Comparison of ENCODE assay signal across 8 cellular contexts in the genomic region with DNA sequence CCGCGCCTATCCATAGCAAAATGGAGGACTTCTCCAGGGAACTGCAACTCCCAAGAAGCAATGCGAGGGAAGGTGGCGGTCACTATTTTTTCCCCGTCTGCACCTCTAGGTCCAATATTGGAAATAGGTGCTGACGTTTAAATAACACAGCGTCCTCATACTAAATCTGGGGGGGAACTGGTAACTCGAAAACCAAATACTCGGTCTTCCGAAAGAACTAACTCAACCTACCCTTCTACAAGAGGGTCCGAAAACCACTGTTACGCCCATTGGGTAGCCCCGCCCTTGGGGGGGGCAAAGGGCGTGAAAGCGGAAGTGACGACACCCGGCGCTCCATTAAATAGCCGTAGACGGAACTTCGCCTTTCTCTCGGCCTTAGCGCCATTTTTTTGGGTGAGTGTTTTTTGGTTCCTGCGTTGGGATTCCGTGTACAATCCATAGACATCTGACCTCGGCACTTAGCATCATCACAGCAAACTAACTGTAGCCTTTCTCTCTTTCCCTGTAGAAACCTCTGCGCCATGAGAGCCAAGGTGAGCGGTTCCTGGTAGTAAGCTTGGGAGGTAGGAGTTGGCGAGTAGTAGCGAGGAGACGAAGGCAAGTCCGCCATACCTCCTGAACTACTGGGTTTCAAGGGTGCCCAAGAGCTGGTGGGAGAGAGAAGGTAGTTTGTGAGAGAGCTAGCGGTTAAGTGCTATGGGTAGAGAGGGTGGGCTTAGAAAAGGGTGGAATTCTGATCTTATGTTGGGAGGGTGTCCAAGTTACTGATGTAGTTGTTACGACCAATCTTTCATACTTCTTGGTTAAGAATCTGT. TPM values are rescaled to one million over a fixed set of nuclear protein-coding genes. Genes with fewer than 3 reads are reported as not detected.
DNase-seq lines count a peak whose midpoint lies in the region; ATAC-seq and TF ChIP-seq lines count a peak whose summit lies in the region.

Gene RPL41, plus strand, starts transcription at position 367 of the 815 bp plus-strand sequence.

- H3K4me1 Mint-ChIP-seq in glutamatergic neuron (ENCODE audit: low read depth, unreplicated experiment) (peaks cover 18% of the 10 kb centered on the region), osteocyte (ENCODE audit: unreplicated experiment) (peaks cover 36% of the 10 kb centered on the region)

- H3K27me3 ChIP-seq in thoracic aorta (replicated peaks; ENCODE audit: insufficient read depth) = no peaks in the 10 kb centered on the region

- H3K4me3 Mint-ChIP-seq in glutamatergic neuron (ENCODE audit: unreplicated experiment) = peak within 1 kb of the TSS; percentile 98
- peak within 1 kb of the TSS; percentile 99 for H3K4me3 Mint-ChIP-seq in osteocyte (ENCODE audit: unreplicated experiment)

- peaks cover 31 to 42% of the 10 kb centered on the region in 2 donors for H3K36me3 Mint-ChIP-seq in activated naive CD4-positive, alpha-beta T cell treated with anti-CD3 and anti-CD28 coated beads, Interleukin-2, amount 50 U/mL, for 72 hours
- H3K36me3 Mint-ChIP-seq in glutamatergic neuron (ENCODE audit: unreplicated experiment) (no peaks in the 10 kb centered on the region), osteocyte (ENCODE audit: unreplicated experiment) (peaks cover 35% of the 10 kb centered on the region)

- peak within 1 kb of the TSS; percentile 97 for H3K4me3 ChIP-seq in thoracic aorta

- peak; percentile 73 for DNase-seq in GF-D8 (lab: John Stamatoyannopoulos, UW)
- DNase-seq in NCI-H1105 treated with DMSO at 0.1 percent for 48 hours (lab: John Stamatoyannopoulos, UW) = peak; percentile 78
- peak; percentile 68 for DNase-seq in SKM-1 treated with dmso at 0.1 percent for 144 hours (lab: John Stamatoyannopoulos, UW; ENCODE audit: unreplicated experiment)
- peak; percentile 91 to 94 for DNase-seq in activated naive CD4-positive, alpha-beta T cell treated with anti-CD3 and anti-CD28 coated beads, Interleukin-2, amount 50 U/mL, for 72 hours (ENCODE audit: low spot score in 2 of 2)
- peak; percentile 92 for DNase-seq in glutamatergic neuron
- peak; percentile 97 for DNase-seq in osteocyte (ENCODE audit: extremely low spot score, unreplicated experiment)
- peak; percentile 70 for DNase-seq in thoracic aorta (ENCODE audit: low spot score)

- H3K9me3 ChIP-seq in thoracic aorta = no peaks in the 10 kb centered on the region

- peaks cover 7 to 27% of the 10 kb centered on the region in 2 donors for H3K4me1 ChIP-seq in thoracic aorta (ENCODE audit: control insufficient read depth in 1 of 2, low read depth in 2 of 2)

- H3K27ac Mint-ChIP-seq in activated naive CD4-positive, alpha-beta T cell treated with anti-CD3 and anti-CD28 coated beads, Interleukin-2, amount 50 U/mL, for 72 hours = peak within 1 kb of the TSS; percentile 96 to 100
- H3K27ac Mint-ChIP-seq in glutamatergic neuron (ENCODE audit: unreplicated experiment) (peak within 1 kb of the TSS; percentile 99), osteocyte (ENCODE audit: unreplicated experiment) (peak within 1 kb of the TSS; percentile 98)

- ATAC-seq in HG02571 (IDR thresholded peaks at IDR 0.05; ENCODE audit: unreplicated experiment) (peak; percentile 46), thoracic aorta (ENCODE audit: insufficient number of reproducible peaks, low FRiP score, low read depth) (peak; percentile 75)
- peak; percentile 49 to 50 for ATAC-seq in activated naive CD4-positive, alpha-beta T cell treated with anti-CD3 and anti-CD28 coated beads, Interleukin-2, amount 50 U/mL, for 72 hours

- H3K36me3 ChIP-seq in thoracic aorta = peaks cover 26% of the 10 kb centered on the region

- TF ChIP-seq CTCF in glutamatergic neuron (IDR thresholded peaks at IDR 0.05; ENCODE audit: partially characterized antibody, unreplicated experiment) = no peak
- no peak for TF ChIP-seq CTCF in osteocyte (IDR thresholded peaks at IDR 0.05)
- TF ChIP-seq CTCF in thoracic aorta (IDR thresholded peaks at IDR 0.05) = no peak

- H3K27me3 Mint-ChIP-seq in glutamatergic neuron (ENCODE audit: unreplicated experiment) (peaks cover 15% of the 10 kb centered on the region), osteocyte (ENCODE audit: unreplicated experiment) (no peaks in the 10 kb centered on the region)

- peak within 1 kb of the TSS; percentile 97 to 99 for H3K27ac ChIP-seq in thoracic aorta

- no peaks in the 10 kb centered on the region for H3K9me3 Mint-ChIP-seq in activated naive CD4-positive, alpha-beta T cell treated with anti-CD3 and anti-CD28 coated beads, Interleukin-2, amount 50 U/mL, for 72 hours
- peaks cover 17% of the 10 kb centered on the region for H3K9me3 Mint-ChIP-seq in glutamatergic neuron (ENCODE audit: unreplicated experiment)
- H3K9me3 Mint-ChIP-seq in osteocyte (ENCODE audit: unreplicated experiment) = no peaks in the 10 kb centered on the region

RNA-seq across cellular contexts. Expression of gene RPL41, which starts in this region (rescaled TPM):
- 1,000 to 10,000 TPM; 5,050 to 5,339 TPM for total RNA-seq in activated naive CD4-positive, alpha-beta T cell treated with anti-CD3 and anti-CD28 coated beads, Interleukin-2, amount 50 U/mL, for 72 hours
- total RNA-seq in glutamatergic neuron (ENCODE audit: unreplicated experiment) = 1,433 TPM
- 3,386 and 3,580 TPM in 2 replicates for total RNA-seq in osteocyte
- total RNA-seq in thoracic aorta = 1,000 to 10,000 TPM in 1 of 2 donors, 100 to 1,000 TPM in 1; 923 to 1,490 TPM

Comparison
In these comparisons a context has a peak if more than half of its experiments do, and no peak if none do; other contexts are left out.
1. Peak in every context shown above with its lines: DNase-seq, ATAC-seq, H3K4me3 ChIP-seq and H3K27ac ChIP-seq.